Comparison of ENCODE assay signal across 10 cellular contexts in genomic region chr6:3011158-3011557, GRCh38.
"Had no signal": no experiment of that assay in that cellular context is flagged by ENCODE, and none has a peak within 500 bp of the region (broad histone marks: within the 10 kb centered on the region; RNA-seq: fewer than 3 reads in every experiment).

No MANE protein-coding gene starts in this region.

- H3K9ac ChIP-seq: GM23248, KMS-11 had no signal

- H3K9me3 ChIP-seq: HAP-1 had no signal

- H3K27ac ChIP-seq: GM23248, KMS-11 had no signal

- H3K4me1 ChIP-seq: HAP-1 had no signal

- H3K4me2 ChIP-seq: KMS-11 had no signal

- ATAC-seq: HCT116 had no signal

- DNase-seq: GM23248, GOT3, H7, HFFc6, IMR-90, KBM-7 had no signal

- H2AFZ ChIP-seq: GM23248 had no signal

- H3K4me3 ChIP-seq: GM23248, HAP-1 had no signal

- FAIRE-seq: HTR-8/SVneo had no signal
